16 cellular contexts compared by ENCODE assay signal in the genomic region with DNA sequence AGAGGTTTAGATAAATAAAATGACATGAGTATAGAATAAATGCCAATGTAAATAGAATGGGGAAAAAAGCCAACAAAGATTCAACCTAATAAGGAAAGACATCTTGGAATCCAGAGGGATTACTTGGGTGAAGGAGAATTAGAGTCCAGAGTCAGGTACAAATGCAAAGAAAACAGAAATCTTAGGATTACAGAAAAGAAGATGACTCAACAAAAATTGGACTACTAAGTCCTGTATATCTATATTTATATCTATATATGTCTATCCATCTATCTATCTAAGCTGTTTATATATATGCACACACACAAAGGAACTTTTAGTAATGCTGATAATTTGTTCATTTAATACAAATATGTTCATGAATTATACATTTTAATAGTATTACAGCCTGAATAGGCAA. TPM values are rescaled to one million over a fixed set of nuclear protein-coding genes. Genes with fewer than 3 reads are reported as not detected.
A peak's percentile ranks its signal among the peaks of the same experiment; 100 is the strongest.
DNase-seq lines count a peak whose midpoint lies in the region; ATAC-seq, FAIRE-seq and TF ChIP-seq lines count a peak whose summit lies in the region.
"Had no signal": no experiment of that assay in that cellular context is flagged by ENCODE, and none has a peak within 500 bp of the region (broad histone marks: within the 10 kb centered on the region; RNA-seq: fewer than 3 reads in every experiment).

No MANE protein-coding gene starts in this region.

- peaks cover 10% of the 10 kb centered on the region for H3K36me3 Mint-ChIP-seq in chondrocyte (ENCODE audit: low read depth)

- H3K9ac ChIP-seq in HepG2 (ENCODE audit: insufficient read depth, low read depth, low read length) = no peak overlapping the region
- H3K9ac ChIP-seq: BLaER1 treated with 17β-estradiol and CSF1 and Interleukin-3, amounts not matched to agents 10 nM and 100 nM had no signal

- H3K9me3 ChIP-seq in HepG2 (ENCODE audit: low read length) (no peaks in the 10 kb centered on the region), right lobe of liver (no peaks in the 10 kb centered on the region)
- H3K9me3 ChIP-seq: BLaER1 treated with 17β-estradiol and CSF1 and Interleukin-3, amounts not matched to agents 10 nM and 100 nM had no signal

- H3K36me3 ChIP-seq in HepG2 (replicated peaks in 1 of 2; ENCODE audit: control insufficient read depth in 1 of 2, insufficient read depth in 2 of 2, low read length in 2 of 2) (0 out of 5 replicates have a peak, but pooled peaks cover 0 to 2% of the 10 kb centered on the region in 2 experiments), right lobe of liver (no peaks in the 10 kb centered on the region)

- TF ChIP-seq RAD21 in HepG2 (CRISPR knock-in tag; IDR thresholded peaks at IDR 0.05) = no peak

- no peaks in the 10 kb centered on the region for H4K20me1 ChIP-seq in HepG2 (ENCODE audit: insufficient read depth, low read length)
- H4K20me1 ChIP-seq: BLaER1 treated with 17β-estradiol and CSF1 and Interleukin-3, amounts not matched to agents 10 nM and 100 nM had no signal

- intact Hi-C loops in HepG2 (cut with micrococcal nuclease; ENCODE audit: unreplicated experiment) = no loop called here
- intact Hi-C loops in right lobe of liver (cut with DNase I) = no loop called here

- CTCF ChIA-PET in HepG2 (lab: Yijun Ruan, JAX; ENCODE audit: low intra/inter-chr PET ratio, low total read pairs) = no interaction called here

- peaks cover 14% of the 10 kb centered on the region for H3K4me1 Mint-ChIP-seq in chondrocyte (ENCODE audit: low read depth)

- H3K4me3 ChIP-seq in HepG2 (replicated peaks in 1 of 3; ENCODE audit: insufficient read depth in 1 of 3, low read depth in 2 of 3, low read length in 3 of 3) (no peak overlapping the region), right lobe of liver (no peak overlapping the region)
- H3K4me3 ChIP-seq: BLaER1 treated with 17β-estradiol and CSF1 and Interleukin-3, amounts not matched to agents 10 nM and 100 nM had no signal

- BruUV-seq in HepG2 (replicated peaks; lab: Mats Ljungman, UMichigan) = no TSS peak

- H3K9me3 Mint-ChIP-seq in chondrocyte (ENCODE audit: low read depth) = peaks cover 16% of the 10 kb centered on the region
- H3K9me3 Mint-ChIP-seq: CD8-positive, alpha-beta T cell had no signal

- H3K27me3 ChIP-seq in HepG2 (ENCODE audit: control insufficient read depth in 1 of 2, insufficient read depth in 2 of 2, low read length in 2 of 2) (no peaks in the 10 kb centered on the region), right lobe of liver (no peaks in the 10 kb centered on the region)
- H3K27me3 ChIP-seq: BLaER1 treated with 17β-estradiol and CSF1 and Interleukin-3, amounts not matched to agents 10 nM and 100 nM had no signal

- FAIRE-seq in HepG2 (lab: Jason Lieb, UNC) = no peak

- DNase-seq in NCI-H2029 treated with DMSO at 0.1 percent for 48 hours (lab: John Stamatoyannopoulos, UW) (peak; percentile 21), NCI-H2029 (lab: John Stamatoyannopoulos, UW) (no peak), HepG2 (ENCODE audit: low spot score) (no peak), right lobe of liver (no peak), chondrocyte (ENCODE audit: low spot score) (no peak)
- DNase-seq: Calu3; CD8-positive, alpha-beta T cell; DMS79 treated with DMSO at 0.1 percent for 48 hours; GF-D8; GOT3; H7 had no signal

- H3K27ac ChIP-seq in HepG2 (ENCODE audit: extremely low read length, insufficient read depth, low read length) (no peak overlapping the region), right lobe of liver (no peak overlapping the region)
- H3K27ac ChIP-seq: 22Rv1; BLaER1 treated with 17β-estradiol and CSF1 and Interleukin-3, amounts not matched to agents 10 nM and 100 nM had no signal

- H3K4me1 ChIP-seq in HepG2 (ENCODE audit: insufficient read depth, low read length) (peaks cover 8% of the 10 kb centered on the region; the same call in 1 of the 2 replicates), right lobe of liver (no peaks in the 10 kb centered on the region)
- H3K4me1 ChIP-seq: BLaER1 treated with 17β-estradiol and CSF1 and Interleukin-3, amounts not matched to agents 10 nM and 100 nM had no signal

- H2AFZ ChIP-seq in HepG2 (ENCODE audit: low read length) = no peak overlapping the region

- no peak overlapping the region for H3K4me3 Mint-ChIP-seq in chondrocyte (ENCODE audit: unreplicated experiment)
- H3K4me3 Mint-ChIP-seq: B cell; CD8-positive, alpha-beta T cell had no signal

- POLR2A ChIA-PET in HepG2 (lab: Yijun Ruan, JAX) = no interaction called here

- ATAC-seq in HepG2 = no peak
- ATAC-seq in right lobe of liver = no peak
- ATAC-seq in GM18861 (IDR thresholded peaks at IDR 0.05; ENCODE audit: unreplicated experiment) = no peak
- no peak for ATAC-seq in HG03378 (IDR thresholded peaks at IDR 0.05; ENCODE audit: unreplicated experiment)
- ATAC-seq: CD8-positive, alpha-beta T cell had no signal

- TF ChIP-seq EP300 in HepG2 (IDR thresholded peaks at IDR 0.05; ENCODE audit: low read depth in 2 of 2, low read length in 2 of 2) (no peak), HepG2 (CRISPR knock-in tag; IDR thresholded peaks at IDR 0.05; ENCODE audit: borderline replicate concordance) (no peak)

- no peaks in the 10 kb centered on the region for H3K79me2 ChIP-seq in HepG2 (ENCODE audit: insufficient read depth, low read length)

- TF ChIP-seq POLR2A in HepG2 (IDR thresholded peaks at IDR 0.05; ENCODE audit: insufficient read depth in 1 of 2, low read depth in 2 of 2, low read length in 2 of 2) = no peak
- no peak for TF ChIP-seq POLR2A in right lobe of liver (IDR thresholded peaks at IDR 0.05)

- no peaks in the 10 kb centered on the region for H3K27me3 Mint-ChIP-seq in chondrocyte (ENCODE audit: low read depth)
- H3K27me3 Mint-ChIP-seq: B cell had no signal

- H3K4me2 ChIP-seq in HepG2 (ENCODE audit: low read depth, low read length) = no peak overlapping the region
- H3K4me2 ChIP-seq: BLaER1 treated with 17β-estradiol and CSF1 and Interleukin-3, amounts not matched to agents 10 nM and 100 nM had no signal

- peak overlapping the region; percentile 3 for H3K27ac Mint-ChIP-seq in chondrocyte (ENCODE audit: unreplicated experiment)
- H3K27ac Mint-ChIP-seq: B cell; CD8-positive, alpha-beta T cell had no signal

- in situ Hi-C loops in HepG2 (cut with HindIII; ENCODE audit: extremely low pct_ligation_motif_present, low pct_unique_long_range_greater_than_20kb) = no loop called here

- TF ChIP-seq CTCF in HepG2 (CRISPR knock-in tag; IDR thresholded peaks at IDR 0.05) = no peak
- no peak for TF ChIP-seq CTCF in right lobe of liver (IDR thresholded peaks at IDR 0.05)
- TF ChIP-seq CTCF in chondrocyte (IDR thresholded peaks at IDR 0.05) = no peak

TF ChIP-seq in HepG2, 621 proteins besides CTCF, POLR2A, EP300 and RAD21:
- TF ChIP-seq ZNF772 (CRISPR knock-in tag; IDR thresholded peaks at IDR 0.05) (no peak), MAFF (IDR thresholded peaks at IDR 0.05; ENCODE audit: low read depth, low read length) (peak; percentile 36; the same call in 1 of the 2 replicates), MAFK (conservative IDR thresholded peaks at IDR 0.05 in 1 of 2, IDR thresholded peaks at IDR 0.05 in 1 of 2; ENCODE audit: low read length in 2 of 2) (peak in 1 of 2 experiments; percentile 57; a peak in 2 of 4 replicates), RARA (CRISPR knock-in tag; IDR thresholded peaks at IDR 0.05) (no peak), NFE2L2 (IDR thresholded peaks at IDR 0.05; ENCODE audit: low read length) (peak; percentile 45; the same call in 1 of the 2 replicates), ZNF597 (CRISPR knock-in tag; IDR thresholded peaks at IDR 0.05) (no peak), HOXA9 (CRISPR knock-in tag; IDR thresholded peaks at IDR 0.05; ENCODE audit: borderline replicate concordance) (no peak)

RNA-seq across cellular contexts. Expression of gene FAM174A, which starts 27.6 kb away (rescaled TPM):
- total RNA-seq in HepG2 (2016; rRNA removed; fragmentation: Illumina TruSeq; extraction: Trizol) (3.9 and 7.8 TPM in 2 replicates), right lobe of liver (10 to 100 TPM in 2 of 6 experiments, 1 to 10 TPM in 4; 7.2 to 11.8 (median 8.4) TPM), chondrocyte (20.2 to 22.0 TPM (median 20.2 TPM) in 3 replicates)
- 2.5 TPM in 2 replicates for total RNA-seq in HepG2 (2016; cell fraction: cytosol; rRNA removed; fragmentation: Illumina TruSeq; extraction: Trizol; ENCODE audit: low read depth)
- total RNA-seq in HepG2 (2016; cell fraction: insoluble cytoplasmic fraction; rRNA removed; fragmentation: Illumina TruSeq; extraction: Trizol) = 5.8 and 8.7 TPM in 2 replicates
- total RNA-seq in HepG2 (2016; cell fraction: membrane; rRNA removed; fragmentation: Illumina TruSeq; extraction: Trizol) = 4.9 and 5.1 TPM in 2 replicates
- total RNA-seq in HepG2 (2016; cell fraction: nucleus; rRNA removed; fragmentation: Illumina TruSeq; extraction: Trizol) = 6.9 and 8.1 TPM in 2 replicates
- polyA plus RNA-seq in HepG2 (2011; rRNA removed) = 6.8 and 7.8 TPM in 2 replicates
- 7.3 and 12.6 TPM in 2 replicates for polyA plus RNA-seq in HepG2 (2011; cell fraction: cytosol; rRNA removed)
- polyA plus RNA-seq in HepG2 (2011; cell fraction: nucleus; rRNA removed) = 8.8 and 9.4 TPM in 2 replicates
- polyA plus RNA-seq in HepG2 (2012) = 8.2 TPM in 2 replicates
- polyA plus RNA-seq in HepG2 (2016; cell fraction: cytosol; fragmentation: Illumina TruSeq; extraction: Trizol; ENCODE audit: low read depth) = 1.7 and 2.1 TPM in 2 replicates
- 6.9 and 8.8 TPM in 2 replicates for polyA plus RNA-seq in HepG2 (2016; cell fraction: insoluble cytoplasmic fraction; fragmentation: Illumina TruSeq; extraction: Trizol; ENCODE audit: low read depth)
- polyA plus RNA-seq in HepG2 (2016; cell fraction: membrane; fragmentation: Illumina TruSeq; extraction: Trizol; ENCODE audit: low read depth) = 3.2 and 5.0 TPM in 2 replicates
- polyA plus RNA-seq in HepG2 (2016; cell fraction: nucleus; fragmentation: Illumina TruSeq; extraction: Trizol; ENCODE audit: insufficient read depth, low read depth) = 9.3 and 17.9 TPM in 2 replicates
- polyA minus RNA-seq in HepG2 (2011; rRNA and poly(A)+ RNA removed; ENCODE audit: low replicate concordance) = 5.7 and 14.1 TPM in 2 replicates
- 6.2 and 7.2 TPM in 2 replicates for polyA minus RNA-seq in HepG2 (2011; cell fraction: cytosol; rRNA and poly(A)+ RNA removed)
- polyA minus RNA-seq in HepG2 (2011; cell fraction: nucleus; rRNA and poly(A)+ RNA removed) = 7.5 and 12.2 TPM in 2 replicates
